Comparison of ENCODE assay signal across 8 cellular contexts in genomic region chr19:57664269-57665127, GRCh38. TPM values are rescaled to one million over a fixed set of nuclear protein-coding genes. Genes with fewer than 3 reads are reported as not detected.
DNase-seq lines count a peak whose midpoint lies in the region; ATAC-seq lines count a peak whose summit lies in the region.

No MANE protein-coding gene starts in this region.

- POLR2A ChIA-PET in activated CD4-positive, alpha-beta memory T cell treated with anti-CD3 and anti-CD28 coated beads, Interleukin-2, amount 10 ng/mL, durations not matched to agents 7 days and 5 days (lab: Charles Lee), result no interaction called here

- CTCF ChIA-PET in activated CD4-positive, alpha-beta memory T cell treated with anti-CD3 and anti-CD28 coated beads, Interleukin-2, amount 10 ng/mL, durations not matched to agents 7 days and 5 days (lab: Charles Lee), result interaction anchor here (1.3 kb wide), 2 partner anchors 14 to 17 kb away, joined by 3 read pairs; partner anchors contain the start of gene ZNF551

- H3K9me3 ChIP-seq in mucosa of stomach (ENCODE audit: control insufficient read depth, low read length), result no peaks in the 10 kb centered on the region

- peak overlapping the region; percentile 65 for H3K4me3 Mint-ChIP-seq in activated CD4-positive, alpha-beta memory T cell treated with anti-CD3 and anti-CD28 coated beads, Interleukin-2, amount 10 ng/mL, durations not matched to agents 7 days and 5 days

- H3K9me3 Mint-ChIP-seq in activated CD4-positive, alpha-beta memory T cell treated with anti-CD3 and anti-CD28 coated beads, Interleukin-2, amount 10 ng/mL, durations not matched to agents 7 days and 5 days, result peaks cover 11% of the 10 kb centered on the region

- no peak overlapping the region for H3K4me3 ChIP-seq in mucosa of stomach (ENCODE audit: low read length)

- H3K36me3 ChIP-seq in mucosa of stomach (ENCODE audit: control insufficient read depth, insufficient read depth, low read length), result no peaks in the 10 kb centered on the region

- peaks cover 1% of the 10 kb centered on the region for H3K4me1 Mint-ChIP-seq in activated CD4-positive, alpha-beta memory T cell treated with anti-CD3 and anti-CD28 coated beads, Interleukin-2, amount 10 ng/mL, durations not matched to agents 7 days and 5 days

- peaks cover 13% of the 10 kb centered on the region for H3K27me3 Mint-ChIP-seq in activated CD4-positive, alpha-beta memory T cell treated with anti-CD3 and anti-CD28 coated beads, Interleukin-2, amount 10 ng/mL, durations not matched to agents 7 days and 5 days

- H3K27me3 ChIP-seq in mucosa of stomach (ENCODE audit: control insufficient read depth, insufficient read depth, low read length), result no peaks in the 10 kb centered on the region

- H3K36me3 Mint-ChIP-seq in activated CD4-positive, alpha-beta memory T cell treated with anti-CD3 and anti-CD28 coated beads, Interleukin-2, amount 10 ng/mL, durations not matched to agents 7 days and 5 days (ENCODE audit: low read depth), result no peaks in the 10 kb centered on the region

- DNase-seq in COLO668 (lab: John Stamatoyannopoulos, UW; ENCODE audit: unreplicated experiment) (peak; percentile 67), HuH-7 (ENCODE audit: low spot score) (peak; percentile 56), fibroblast of peridontal ligament (ENCODE audit: extremely low read depth) (peak; percentile 44), ureter (ENCODE audit: low spot score) (peak; percentile 50), LoVo (ENCODE audit: low spot score) (no peak)
- no peak for DNase-seq in activated CD4-positive, alpha-beta memory T cell treated with anti-CD3 and anti-CD28 coated beads, Interleukin-2, amount 10 ng/mL, durations not matched to agents 7 days and 5 days

- H3K27ac Mint-ChIP-seq in activated CD4-positive, alpha-beta memory T cell treated with anti-CD3 and anti-CD28 coated beads, Interleukin-2, amount 10 ng/mL, durations not matched to agents 7 days and 5 days, result no peak overlapping the region

- ATAC-seq in GM18498 (IDR thresholded peaks at IDR 0.05; ENCODE audit: unreplicated experiment), result no peak

- peak overlapping the region; percentile 63 for H3K9ac ChIP-seq in mucosa of stomach (ENCODE audit: low read length)

- no peaks in the 10 kb centered on the region for H3K4me1 ChIP-seq in mucosa of stomach (ENCODE audit: control insufficient read depth, insufficient read depth, low read length)

RNA-seq across cellular contexts. Expression of gene ZSCAN4, which starts 4.2 kb away (rescaled TPM):
- total RNA-seq in activated CD4-positive, alpha-beta memory T cell treated with anti-CD3 and anti-CD28 coated beads, Interleukin-2, amount 10 ng/mL, durations not matched to agents 7 days and 5 days, result not detected
- 1.7 TPM for total RNA-seq in ureter

RNA-seq across cellular contexts. Expression of gene ZNF551, which starts 17.3 kb away (rescaled TPM):
- total RNA-seq in activated CD4-positive, alpha-beta memory T cell treated with anti-CD3 and anti-CD28 coated beads, Interleukin-2, amount 10 ng/mL, durations not matched to agents 7 days and 5 days, result 10 to 100 TPM in 1 of 2 experiments, 1 to 10 TPM in 1; 8.9 to 10.2 TPM
- 21.5 TPM for total RNA-seq in ureter

RNA-seq across cellular contexts. Expression of gene ZNF211, which starts 31.5 kb away (rescaled TPM):
- total RNA-seq in activated CD4-positive, alpha-beta memory T cell treated with anti-CD3 and anti-CD28 coated beads, Interleukin-2, amount 10 ng/mL, durations not matched to agents 7 days and 5 days, result 10 to 100 TPM; 17.8 to 20.4 TPM
- 29.7 TPM for total RNA-seq in ureter

RNA-seq across cellular contexts. Expression of gene ZNF154, which starts 44.5 kb away (rescaled TPM):
- under 1 TPM; 0.38 to 0.70 TPM for total RNA-seq in activated CD4-positive, alpha-beta memory T cell treated with anti-CD3 and anti-CD28 coated beads, Interleukin-2, amount 10 ng/mL, durations not matched to agents 7 days and 5 days
- total RNA-seq in ureter, result 14.2 TPM

RNA-seq across cellular contexts. Expression of gene ZNF134, which starts 50.5 kb away (rescaled TPM):
- 10 to 100 TPM; 14.7 to 16.7 TPM for total RNA-seq in activated CD4-positive, alpha-beta memory T cell treated with anti-CD3 and anti-CD28 coated beads, Interleukin-2, amount 10 ng/mL, durations not matched to agents 7 days and 5 days
- 25.0 TPM for total RNA-seq in ureter

Comparison
In these comparisons a context has a peak if more than half of its experiments do, and no peak if none do; other contexts are left out.
1. DNase-seq: peak in COLO668 (single experiment), HuH-7 (single experiment), fibroblast of peridontal ligament (single experiment) and ureter (single experiment); none in activated CD4-positive, alpha-beta memory T cell treated with anti-CD3 and anti-CD28 coated beads, Interleukin-2, amount 10 ng/mL, durations not matched to agents 7 days and 5 days (single experiment) and LoVo (single experiment).